Comparison of ENCODE assay signal across 17 cellular contexts in genomic region chr10:5999440-6000165, GRCh38. TPM values are rescaled to one million over a fixed set of nuclear protein-coding genes. Genes with fewer than 3 reads are reported as not detected.
A peak's percentile ranks its signal among the peaks of the same experiment; 100 is the strongest.
DNase-seq lines count a peak whose midpoint lies in the region; ATAC-seq and TF ChIP-seq lines count a peak whose summit lies in the region.
"Had no signal": no experiment of that assay in that cellular context is flagged by ENCODE, and none has a peak within 500 bp of the region (broad histone marks: within the 10 kb centered on the region; RNA-seq: fewer than 3 reads in every experiment).

No MANE protein-coding gene starts in this region.

- H3K9me3 Mint-ChIP-seq in activated CD4-positive, alpha-beta memory T cell treated with anti-CD3 and anti-CD28 coated beads, Interleukin-2, amount 10 ng/mL, durations not matched to agents 7 days and 5 days, result peaks cover 4% of the 10 kb centered on the region
- H3K9me3 Mint-ChIP-seq in activated CD4-positive, alpha-beta memory T cell treated with anti-CD3 and anti-CD28 coated beads for 36 hours, result no peaks in the 10 kb centered on the region
- no peaks in the 10 kb centered on the region for H3K9me3 Mint-ChIP-seq in type B pancreatic cell
- H3K9me3 Mint-ChIP-seq: activated CD4-positive, alpha-beta T cell treated with anti-CD3 and anti-CD28 coated beads, Interleukin-2, amount 10 ng/mL, durations not matched to agents 7 days and 5 days had no signal

- TF ChIP-seq CTCF in body of pancreas (IDR thresholded peaks at IDR 0.05) (no peak), type B pancreatic cell (conservative IDR thresholded peaks at IDR 0.05) (no peak)

- no peaks in the 10 kb centered on the region for H3K9me3 ChIP-seq in body of pancreas
- peaks cover 3% of the 10 kb centered on the region; the same call in 1 of the 2 replicates for H3K9me3 ChIP-seq in MG63
- H3K9me3 ChIP-seq: HAP-1, psoas muscle had no signal

- peak; percentile 6 for DNase-seq in activated CD4-positive, alpha-beta memory T cell treated with anti-CD3 and anti-CD28 coated beads, Interleukin-2, amount 10 ng/mL, durations not matched to agents 7 days and 5 days
- DNase-seq in activated CD4-positive, alpha-beta memory T cell treated with anti-CD3 and anti-CD28 coated beads for 36 hours, result no peak
- DNase-seq in NCI-H2081 (lab: John Stamatoyannopoulos, UW), result peak; percentile 52 to 75
- DNase-seq in body of pancreas, result peak in 2 of 4 donors; percentile 21 to 51
- peak; percentile 51 for DNase-seq in type B pancreatic cell (ENCODE audit: extremely low spot score, unreplicated experiment)
- no peak for DNase-seq in midbrain (lab: John Stamatoyannopoulos, UW)
- no peak for DNase-seq in MG63
- DNase-seq in islet precursor cell, result no peak
- DNase-seq: activated CD4-positive, alpha-beta T cell treated with anti-CD3 and anti-CD28 coated beads, Interleukin-2, amount 10 ng/mL, durations not matched to agents 7 days and 5 days; activated effector memory CD4-positive, alpha-beta T cell treated with anti-CD3 and anti-CD28 coated beads, Interleukin-2, amount 50 U/mL, for 16 hours; activated naive CD8-positive, alpha-beta T cell treated with anti-CD3 and anti-CD28 coated beads, Interleukin-2, amount 10 ng/mL, durations not matched to agents 7 days and 5 days; NCI-H2171 treated with DMSO at 0.1 percent for 48 hours; psoas muscle; transverse colon; WERI-Rb-1 had no signal

- no peaks in the 10 kb centered on the region for H3K27me3 ChIP-seq in body of pancreas
- H3K27me3 ChIP-seq in MG63, result no peaks in the 10 kb centered on the region
- H3K27me3 ChIP-seq: transverse colon had no signal

- peaks cover 44% of the 10 kb centered on the region for H3K4me1 Mint-ChIP-seq in activated CD4-positive, alpha-beta memory T cell treated with anti-CD3 and anti-CD28 coated beads, Interleukin-2, amount 10 ng/mL, durations not matched to agents 7 days and 5 days
- peaks cover 30% of the 10 kb centered on the region for H3K4me1 Mint-ChIP-seq in activated CD4-positive, alpha-beta memory T cell treated with anti-CD3 and anti-CD28 coated beads for 36 hours (ENCODE audit: low read depth)
- no peaks in the 10 kb centered on the region for H3K4me1 Mint-ChIP-seq in type B pancreatic cell (ENCODE audit: unreplicated experiment)
- H3K4me1 Mint-ChIP-seq: B cell had no signal

- no peak overlapping the region for H3K27ac Mint-ChIP-seq in activated CD4-positive, alpha-beta memory T cell treated with anti-CD3 and anti-CD28 coated beads, Interleukin-2, amount 10 ng/mL, durations not matched to agents 7 days and 5 days
- H3K27ac Mint-ChIP-seq in activated CD4-positive, alpha-beta memory T cell treated with anti-CD3 and anti-CD28 coated beads for 36 hours, result no peak overlapping the region
- no peak overlapping the region for H3K27ac Mint-ChIP-seq in type B pancreatic cell
- H3K27ac Mint-ChIP-seq: activated CD4-positive, alpha-beta T cell treated with anti-CD3 and anti-CD28 coated beads, Interleukin-2, amount 10 ng/mL, durations not matched to agents 7 days and 5 days; activated naive CD8-positive, alpha-beta T cell treated with anti-CD3 and anti-CD28 coated beads, Interleukin-2, amount 10 ng/mL, durations not matched to agents 7 days and 5 days; B cell had no signal

- no peak for TF ChIP-seq POLR2A in body of pancreas (IDR thresholded peaks at IDR 0.05)

- intact Hi-C loops in activated CD4-positive, alpha-beta memory T cell treated with anti-CD3 and anti-CD28 coated beads for 36 hours (cut with micrococcal nuclease), result no loop called here
- intact Hi-C loops in body of pancreas (cut with DNase I), result no loop called here

- no peaks in the 10 kb centered on the region for H3K4me1 ChIP-seq in body of pancreas
- H3K4me1 ChIP-seq: HAP-1, psoas muscle, transverse colon had no signal

- 43 to 49% methylated on average over 11 to 16 of the region's 20 CpGs for WGBS in body of pancreas, 2 donors

- H3K27me3 Mint-ChIP-seq in activated CD4-positive, alpha-beta memory T cell treated with anti-CD3 and anti-CD28 coated beads, Interleukin-2, amount 10 ng/mL, durations not matched to agents 7 days and 5 days, result peaks cover 26% of the 10 kb centered on the region
- peaks cover 11% of the 10 kb centered on the region for H3K27me3 Mint-ChIP-seq in activated CD4-positive, alpha-beta memory T cell treated with anti-CD3 and anti-CD28 coated beads for 36 hours
- H3K27me3 Mint-ChIP-seq in type B pancreatic cell, result peaks cover 20% of the 10 kb centered on the region

- H3K36me3 Mint-ChIP-seq in activated CD4-positive, alpha-beta memory T cell treated with anti-CD3 and anti-CD28 coated beads, Interleukin-2, amount 10 ng/mL, durations not matched to agents 7 days and 5 days (ENCODE audit: low read depth), result no peaks in the 10 kb centered on the region
- H3K36me3 Mint-ChIP-seq in activated CD4-positive, alpha-beta memory T cell treated with anti-CD3 and anti-CD28 coated beads for 36 hours, result no peaks in the 10 kb centered on the region
- H3K36me3 Mint-ChIP-seq in type B pancreatic cell, result no peaks in the 10 kb centered on the region
- H3K36me3 Mint-ChIP-seq: activated naive CD8-positive, alpha-beta T cell treated with anti-CD3 and anti-CD28 coated beads, Interleukin-2, amount 10 ng/mL, durations not matched to agents 7 days and 5 days had no signal

- CTCF ChIA-PET in activated CD4-positive, alpha-beta memory T cell treated with anti-CD3 and anti-CD28 coated beads, Interleukin-2, amount 10 ng/mL, durations not matched to agents 7 days and 5 days (lab: Charles Lee), result no interaction called here
- CTCF ChIA-PET in activated CD4-positive, alpha-beta memory T cell treated with anti-CD3 and anti-CD28 coated beads for 36 hours (lab: Charles Lee), result no interaction called here

- POLR2A ChIA-PET in activated CD4-positive, alpha-beta memory T cell treated with anti-CD3 and anti-CD28 coated beads, Interleukin-2, amount 10 ng/mL, durations not matched to agents 7 days and 5 days (lab: Charles Lee), result interaction anchor here (0.6 kb wide), 1 partner anchor 1239 kb away, joined by 3 read pairs; no protein-coding TSS in a partner anchor
- POLR2A ChIA-PET in activated CD4-positive, alpha-beta memory T cell treated with anti-CD3 and anti-CD28 coated beads for 36 hours (lab: Charles Lee), result no interaction called here

- no peak overlapping the region for H3K27ac ChIP-seq in body of pancreas
- H3K27ac ChIP-seq: psoas muscle, transverse colon, WERI-Rb-1 had no signal

- H3K4me3 ChIP-seq in body of pancreas, result no peak overlapping the region
- H3K4me3 ChIP-seq in MG63, result no peak overlapping the region
- H3K4me3 ChIP-seq: HAP-1, psoas muscle, transverse colon had no signal

- peak; percentile 48 for ATAC-seq in body of pancreas
- ATAC-seq: psoas muscle had no signal

- no peaks in the 10 kb centered on the region for H3K36me3 ChIP-seq in body of pancreas (replicated peaks in 1 of 2; ENCODE audit: insufficient read depth in 1 of 2, low read depth in 2 of 2)
- H3K36me3 ChIP-seq in MG63, result no peaks in the 10 kb centered on the region
- H3K36me3 ChIP-seq: HAP-1, transverse colon, WERI-Rb-1 had no signal

- H3K4me3 Mint-ChIP-seq in activated CD4-positive, alpha-beta memory T cell treated with anti-CD3 and anti-CD28 coated beads, Interleukin-2, amount 10 ng/mL, durations not matched to agents 7 days and 5 days, result no peak overlapping the region
- no peak overlapping the region for H3K4me3 Mint-ChIP-seq in activated CD4-positive, alpha-beta memory T cell treated with anti-CD3 and anti-CD28 coated beads for 36 hours
- H3K4me3 Mint-ChIP-seq in type B pancreatic cell, result no peak overlapping the region
- H3K4me3 Mint-ChIP-seq: activated CD4-positive, alpha-beta T cell treated with anti-CD3 and anti-CD28 coated beads, Interleukin-2, amount 10 ng/mL, durations not matched to agents 7 days and 5 days; activated naive CD8-positive, alpha-beta T cell treated with anti-CD3 and anti-CD28 coated beads, Interleukin-2, amount 10 ng/mL, durations not matched to agents 7 days and 5 days; B cell had no signal

RNA-seq across cellular contexts. Expression of gene IL15RA, which starts 22.3 kb away (rescaled TPM):
- 10 to 100 TPM; 22.1 to 24.5 TPM for total RNA-seq in activated CD4-positive, alpha-beta memory T cell treated with anti-CD3 and anti-CD28 coated beads, Interleukin-2, amount 10 ng/mL, durations not matched to agents 7 days and 5 days
- total RNA-seq in activated CD4-positive, alpha-beta memory T cell treated with anti-CD3 and anti-CD28 coated beads for 36 hours, result 10 to 100 TPM; 20.1 to 20.2 TPM
- total RNA-seq in body of pancreas (10 to 100 TPM; 14.3 to 15.5 TPM), type B pancreatic cell (ENCODE audit: low replicate concordance) (1.4 and 3.7 TPM in 2 replicates)
- 15.3 and 23.8 TPM in 2 replicates for total RNA-seq in MG63 (2014; rRNA removed; shearing (Covaris generic); ENCODE audit: low replicate concordance)

Comparison
In these comparisons a context has a peak if more than half of its experiments do, and no peak if none do; other contexts are left out.
1. DNase-seq: peak in activated CD4-positive, alpha-beta memory T cell treated with anti-CD3 and anti-CD28 coated beads, Interleukin-2, amount 10 ng/mL, durations not matched to agents 7 days and 5 days (single experiment), NCI-H2081 (2 of 2) and type B pancreatic cell (single experiment); none in activated CD4-positive, alpha-beta memory T cell treated with anti-CD3 and anti-CD28 coated beads for 36 hours (single experiment), midbrain (single experiment), MG63 (single experiment) and islet precursor cell (single experiment).